ENCODE assay signal across 10 cellular contexts in the genomic region with DNA sequence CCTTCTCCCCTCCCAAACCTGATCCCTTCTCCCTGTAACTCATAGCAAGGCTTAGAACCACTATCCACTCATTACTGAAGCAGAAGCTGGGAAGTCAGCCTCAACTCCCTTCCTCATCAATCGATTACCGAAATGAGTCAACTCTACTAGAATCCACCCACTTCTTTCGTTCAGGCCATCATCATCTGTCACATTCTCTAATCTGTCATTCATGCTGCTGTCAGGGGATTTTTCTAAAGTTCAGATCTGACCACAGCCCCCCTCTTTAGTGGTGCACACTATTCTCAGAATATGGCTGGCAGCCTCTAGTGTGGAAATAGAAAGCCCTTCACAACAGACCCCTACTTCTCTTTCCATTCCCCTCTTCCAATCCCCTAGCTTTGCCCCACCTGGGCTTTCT. TPM values are rescaled to one million over a fixed set of nuclear protein-coding genes. Genes with fewer than 3 reads are reported as not detected.
A peak's percentile ranks its signal among the peaks of the same experiment; 100 is the strongest.
DNase-seq lines count a peak whose midpoint lies in the region; ATAC-seq and TF ChIP-seq lines count a peak whose summit lies in the region.
"Had no signal": no experiment of that assay in that cellular context is flagged by ENCODE, and none has a peak within 500 bp of the region (broad histone marks: within the 10 kb centered on the region; RNA-seq: fewer than 3 reads in every experiment).

No MANE protein-coding gene starts in this region.

- no peaks in the 10 kb centered on the region for H3K4me1 ChIP-seq in SJCRH30

- CTCF ChIA-PET in RWPE1 (lab: Yijun Ruan, JAX), result interaction anchor here (0.6 to 1.0 kb wide), 3 partner anchors 9 to 27 kb away, joined by 4 to 6 read pairs (median 4); no protein-coding TSS in a partner anchor

- peak; percentile 77 for ATAC-seq in GM21717 (IDR thresholded peaks at IDR 0.05; ENCODE audit: unreplicated experiment)
- ATAC-seq in HG03432 (IDR thresholded peaks at IDR 0.05; ENCODE audit: unreplicated experiment), result peak; percentile 86
- ATAC-seq: Right ventricle myocardium inferior had no signal

- POLR2A ChIA-PET in RWPE1 (lab: Yijun Ruan, JAX; ENCODE audit: low non-redundant PET), result interaction anchor here (0.6 kb wide), 2 partner anchors 8 to 54 kb away, joined by 3 read pairs; no protein-coding TSS in a partner anchor

- peaks cover 17% of the 10 kb centered on the region for H3K27me3 ChIP-seq in SJCRH30

- no peak overlapping the region for H3K4me3 ChIP-seq in SJCRH30

- no peak for TF ChIP-seq CTCF in RWPE1 (conservative IDR thresholded peaks at IDR 0.05; ENCODE audit: low read depth)

- no peak overlapping the region for H3K27ac ChIP-seq in RWPE1
- H3K27ac ChIP-seq in SJCRH30, result no peak overlapping the region

- DNase-seq in activated T-cell treated with anti-CD3 and anti-CD28 coated beads for 24 hours (ENCODE audit: low read depth), result peak; percentile 41
- DNase-seq in activated T-cell treated with anti-CD3 and anti-CD28 coated beads for 4 hours, result no peak
- peak; percentile 14 to 22 for DNase-seq in stimulated activated CD8-positive, alpha-beta memory T cell treated with anti-CD3 and anti-CD28 coated beads, Interleukin-2, amount 100 ng/mL, for 48 hours (ENCODE audit: low read depth in 2 of 2)
- DNase-seq in RWPE1 (ENCODE audit: low spot score), result no peak
- DNase-seq in SJCRH30, result no peak
- DNase-seq in AG08396 (ENCODE audit: low spot score), result no peak
- DNase-seq: substantia nigra had no signal

- no peaks in the 10 kb centered on the region for H3K36me3 ChIP-seq in SJCRH30

- H3K9me3 ChIP-seq in SJCRH30 (replicated peaks), result no peaks in the 10 kb centered on the region

RNA-seq across cellular contexts. Expression of a gene that starts 5.1 kb away (rescaled TPM):
- 0.12 TPM in 1 of 2 replicates, not detected in the other for total RNA-seq in SJCRH30 (2014; rRNA removed; shearing (Covaris generic))

RNA-seq across cellular contexts. Expression of a gene that starts 24.5 kb away (rescaled TPM):
- total RNA-seq in SJCRH30 (2014; rRNA removed; shearing (Covaris generic)), result 0.42 and 0.53 TPM in 2 replicates

RNA-seq across cellular contexts. Expression of a gene that starts 27.3 kb away (rescaled TPM):
- total RNA-seq in SJCRH30 (2014; rRNA removed; shearing (Covaris generic)), result 61.9 and 66.5 TPM in 2 replicates

Comparison
In these comparisons a context has a peak if more than half of its experiments do, and no peak if none do; other contexts are left out.
1. DNase-seq: peak in activated T-cell treated with anti-CD3 and anti-CD28 coated beads for 24 hours (single experiment) and stimulated activated CD8-positive, alpha-beta memory T cell treated with anti-CD3 and anti-CD28 coated beads, Interleukin-2, amount 100 ng/mL, for 48 hours (2 of 2); none in activated T-cell treated with anti-CD3 and anti-CD28 coated beads for 4 hours (single experiment), RWPE1 (single experiment), SJCRH30 (0 of 2) and AG08396 (single experiment).